1 cellular context compared by ENCODE assay signal in the genomic region with DNA sequence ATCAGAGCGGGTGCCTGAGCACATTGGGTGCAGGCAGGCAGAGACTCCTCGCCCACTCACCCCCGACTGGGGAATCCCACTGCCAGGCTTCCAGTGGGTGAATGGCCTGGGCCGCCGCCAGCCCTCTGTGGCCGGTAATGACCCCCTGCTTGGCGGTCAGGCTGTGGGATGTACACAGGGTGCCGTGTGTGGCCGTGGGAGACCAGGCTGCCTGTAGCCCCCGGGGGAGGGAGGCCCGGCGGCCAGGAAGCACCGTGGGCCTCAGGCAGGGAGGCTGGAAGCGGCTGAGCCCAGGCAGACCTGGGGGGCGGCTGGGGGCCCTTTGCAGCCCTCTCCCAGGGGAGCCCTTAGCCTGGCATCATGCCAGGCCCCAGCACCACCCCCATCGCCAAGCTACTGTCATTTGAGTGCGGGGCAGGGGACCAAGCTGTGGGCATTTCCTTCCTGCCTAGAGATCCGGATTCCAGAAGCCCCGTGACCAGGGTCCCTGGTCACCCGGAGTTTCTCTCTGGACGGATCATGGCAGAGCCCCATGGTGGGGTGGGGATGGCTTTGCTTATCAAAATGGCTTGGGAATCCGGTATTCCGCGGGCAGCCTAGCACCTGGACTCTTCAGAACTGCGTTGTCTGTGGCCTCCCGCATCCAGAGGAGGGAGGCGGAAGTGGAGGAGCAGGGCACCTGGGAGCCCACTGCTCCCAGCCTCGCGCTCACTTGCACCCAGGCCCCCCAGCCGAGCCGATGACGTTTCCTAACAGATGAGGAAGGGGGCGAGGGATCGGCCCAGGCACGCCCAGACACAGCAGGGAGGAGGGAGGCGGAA.
TF ChIP-seq lines count a peak whose summit lies in the region.

No MANE protein-coding gene starts in this region.

TF ChIP-seq in HepG2, 621 proteins besides CTCF, POLR2A, EP300 and RAD21 (continued from another document and continues in another):
- TF ChIP-seq, protein P1, sequence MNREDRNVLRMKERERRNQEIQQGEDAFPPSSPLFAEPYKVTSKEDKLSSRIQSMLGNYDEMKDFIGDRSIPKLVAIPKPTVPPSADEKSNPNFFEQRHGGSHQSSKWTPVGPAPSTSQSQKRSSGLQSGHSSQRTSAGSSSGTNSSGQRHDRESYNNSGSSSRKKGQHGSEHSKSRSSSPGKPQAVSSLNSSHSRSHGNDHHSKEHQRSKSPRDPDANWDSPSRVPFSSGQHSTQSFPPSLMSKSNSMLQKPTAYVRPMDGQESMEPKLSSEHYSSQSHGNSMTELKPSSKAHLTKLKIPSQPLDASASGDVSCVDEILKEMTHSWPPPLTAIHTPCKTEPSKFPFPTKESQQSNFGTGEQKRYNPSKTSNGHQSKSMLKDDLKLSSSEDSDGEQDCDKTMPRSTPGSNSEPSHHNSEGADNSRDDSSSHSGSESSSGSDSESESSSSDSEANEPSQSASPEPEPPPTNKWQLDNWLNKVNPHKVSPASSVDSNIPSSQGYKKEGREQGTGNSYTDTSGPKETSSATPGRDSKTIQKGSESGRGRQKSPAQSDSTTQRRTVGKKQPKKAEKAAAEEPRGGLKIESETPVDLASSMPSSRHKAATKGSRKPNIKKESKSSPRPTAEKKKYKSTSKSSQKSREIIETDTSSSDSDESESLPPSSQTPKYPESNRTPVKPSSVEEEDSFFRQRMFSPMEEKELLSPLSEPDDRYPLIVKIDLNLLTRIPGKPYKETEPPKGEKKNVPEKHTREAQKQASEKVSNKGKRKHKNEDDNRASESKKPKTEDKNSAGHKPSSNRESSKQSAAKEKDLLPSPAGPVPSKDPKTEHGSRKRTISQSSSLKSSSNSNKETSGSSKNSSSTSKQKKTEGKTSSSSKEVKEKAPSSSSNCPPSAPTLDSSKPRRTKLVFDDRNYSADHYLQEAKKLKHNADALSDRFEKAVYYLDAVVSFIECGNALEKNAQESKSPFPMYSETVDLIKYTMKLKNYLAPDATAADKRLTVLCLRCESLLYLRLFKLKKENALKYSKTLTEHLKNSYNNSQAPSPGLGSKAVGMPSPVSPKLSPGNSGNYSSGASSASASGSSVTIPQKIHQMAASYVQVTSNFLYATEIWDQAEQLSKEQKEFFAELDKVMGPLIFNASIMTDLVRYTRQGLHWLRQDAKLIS (CRISPR knock-in tag; IDR thresholded peaks at IDR 0.05): no peak
- TF ChIP-seq ETS1 (CRISPR knock-in tag; IDR thresholded peaks at IDR 0.05) (no peak), POLR2AphosphoS5 (IDR thresholded peaks at IDR 0.05; ENCODE audit: low read depth, low read length) (peak; percentile 38; the same call in 1 of the 2 replicates), ZNF563 (CRISPR knock-in tag; IDR thresholded peaks at IDR 0.05) (peak; percentile 77; the same call in 1 of the 2 replicates), ARHGAP35 (CRISPR knock-in tag; IDR thresholded peaks at IDR 0.05; ENCODE audit: borderline replicate concordance) (peak; percentile 54; the same call in 1 of the 2 replicates), POGZ (CRISPR knock-in tag; IDR thresholded peaks at IDR 0.05) (0 out of 2 replicates have a peak, but pooled peaks have one; percentile 5), ZSCAN20 (CRISPR knock-in tag; IDR thresholded peaks at IDR 0.05; ENCODE audit: borderline replicate concordance) (0 out of 2 replicates have a peak, but pooled peaks have one; percentile 25), MEF2D (CRISPR knock-in tag; IDR thresholded peaks at IDR 0.05) (0 out of 2 replicates have a peak, but pooled peaks have one; percentile 4), NBN (conservative IDR thresholded peaks at IDR 0.05) (no peak), RELA (CRISPR knock-in tag; IDR thresholded peaks at IDR 0.05) (no peak), SALL1 (CRISPR knock-in tag; IDR thresholded peaks at IDR 0.05) (peak; percentile 5), CREBL2 (CRISPR knock-in tag; IDR thresholded peaks at IDR 0.05; ENCODE audit: borderline replicate concordance) (no peak), KAT7 (CRISPR knock-in tag; IDR thresholded peaks at IDR 0.05; ENCODE audit: borderline replicate concordance) (peak; percentile 40; the same call in 1 of the 2 replicates), ZNF543 (CRISPR knock-in tag; IDR thresholded peaks at IDR 0.05) (peak; percentile 30), NCOA2 (CRISPR knock-in tag; IDR thresholded peaks at IDR 0.05) (no peak), AGO2 (optimal IDR thresholded peaks at IDR 0.05; ENCODE audit: low read depth, low read length) (peak; percentile 89), ELF1 (CRISPR knock-in tag; IDR thresholded peaks at IDR 0.05) (peak; percentile 56; the same call in 1 of the 2 replicates), THAP11 (CRISPR knock-in tag; IDR thresholded peaks at IDR 0.05) (no peak), NFKB2 (CRISPR knock-in tag; IDR thresholded peaks at IDR 0.05; ENCODE audit: borderline replicate concordance) (no peak; the same call in 1 of the 2 replicates), ZUFSP (CRISPR knock-in tag; IDR thresholded peaks at IDR 0.05; ENCODE audit: borderline replicate concordance) (no peak), NFYC (CRISPR knock-in tag; IDR thresholded peaks at IDR 0.05) (no peak), ATF4 (CRISPR knock-in tag; IDR thresholded peaks at IDR 0.05) (no peak), UBTF (CRISPR knock-in tag; IDR thresholded peaks at IDR 0.05) (peak; percentile 59; the same call in 1 of the 2 replicates), ZBTB26 (CRISPR knock-in tag; IDR thresholded peaks at IDR 0.05; ENCODE audit: borderline replicate concordance) (no peak; the same call in 1 of the 2 replicates), ZIK1 (CRISPR knock-in tag; IDR thresholded peaks at IDR 0.05; ENCODE audit: borderline replicate concordance, low read depth) (0 out of 2 replicates have a peak, but pooled peaks have one; percentile 30), BORCS8-MEF2B (CRISPR knock-in tag; IDR thresholded peaks at IDR 0.05) (no peak), ZC3H13 (CRISPR knock-in tag; IDR thresholded peaks at IDR 0.05) (no peak), ZSCAN30 (CRISPR knock-in tag; IDR thresholded peaks at IDR 0.05) (no peak), ZNF678 (CRISPR knock-in tag; IDR thresholded peaks at IDR 0.05) (no peak), ZNF891 (CRISPR knock-in tag; IDR thresholded peaks at IDR 0.05) (0 out of 2 replicates have a peak, but pooled peaks have one; percentile 7), ELF3 (CRISPR knock-in tag; IDR thresholded peaks at IDR 0.05) (peak; percentile 49), MYC (CRISPR knock-in tag; IDR thresholded peaks at IDR 0.05; ENCODE audit: borderline replicate concordance) (0 out of 2 replicates have a peak, but pooled peaks have one; percentile 8), ZNF557 (CRISPR knock-in tag; IDR thresholded peaks at IDR 0.05) (0 out of 2 replicates have a peak, but pooled peaks have one; percentile 17), HES4 (CRISPR knock-in tag; IDR thresholded peaks at IDR 0.05; ENCODE audit: borderline replicate concordance) (peak; percentile 44; the same call in 1 of the 2 replicates)
- TF ChIP-seq, protein P2, sequence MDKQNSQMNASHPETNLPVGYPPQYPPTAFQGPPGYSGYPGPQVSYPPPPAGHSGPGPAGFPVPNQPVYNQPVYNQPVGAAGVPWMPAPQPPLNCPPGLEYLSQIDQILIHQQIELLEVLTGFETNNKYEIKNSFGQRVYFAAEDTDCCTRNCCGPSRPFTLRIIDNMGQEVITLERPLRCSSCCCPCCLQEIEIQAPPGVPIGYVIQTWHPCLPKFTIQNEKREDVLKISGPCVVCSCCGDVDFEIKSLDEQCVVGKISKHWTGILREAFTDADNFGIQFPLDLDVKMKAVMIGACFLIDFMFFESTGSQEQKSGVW (CRISPR knock-in tag; IDR thresholded peaks at IDR 0.05; ENCODE audit: borderline replicate concordance): no peak
- TF ChIP-seq, protein P3, sequence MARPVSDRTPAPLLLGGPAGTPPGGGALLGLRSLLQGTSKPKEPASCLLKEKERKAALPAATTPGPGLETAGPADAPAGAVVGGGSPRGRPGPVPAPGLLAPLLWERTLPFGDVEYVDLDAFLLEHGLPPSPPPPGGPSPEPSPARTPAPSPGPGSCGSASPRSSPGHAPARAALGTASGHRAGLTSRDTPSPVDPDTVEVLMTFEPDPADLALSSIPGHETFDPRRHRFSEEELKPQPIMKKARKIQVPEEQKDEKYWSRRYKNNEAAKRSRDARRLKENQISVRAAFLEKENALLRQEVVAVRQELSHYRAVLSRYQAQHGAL (CRISPR knock-in tag; IDR thresholded peaks at IDR 0.05; ENCODE audit: not compliant biosample characterization): peak; percentile 53
- TF ChIP-seq, protein P4, sequence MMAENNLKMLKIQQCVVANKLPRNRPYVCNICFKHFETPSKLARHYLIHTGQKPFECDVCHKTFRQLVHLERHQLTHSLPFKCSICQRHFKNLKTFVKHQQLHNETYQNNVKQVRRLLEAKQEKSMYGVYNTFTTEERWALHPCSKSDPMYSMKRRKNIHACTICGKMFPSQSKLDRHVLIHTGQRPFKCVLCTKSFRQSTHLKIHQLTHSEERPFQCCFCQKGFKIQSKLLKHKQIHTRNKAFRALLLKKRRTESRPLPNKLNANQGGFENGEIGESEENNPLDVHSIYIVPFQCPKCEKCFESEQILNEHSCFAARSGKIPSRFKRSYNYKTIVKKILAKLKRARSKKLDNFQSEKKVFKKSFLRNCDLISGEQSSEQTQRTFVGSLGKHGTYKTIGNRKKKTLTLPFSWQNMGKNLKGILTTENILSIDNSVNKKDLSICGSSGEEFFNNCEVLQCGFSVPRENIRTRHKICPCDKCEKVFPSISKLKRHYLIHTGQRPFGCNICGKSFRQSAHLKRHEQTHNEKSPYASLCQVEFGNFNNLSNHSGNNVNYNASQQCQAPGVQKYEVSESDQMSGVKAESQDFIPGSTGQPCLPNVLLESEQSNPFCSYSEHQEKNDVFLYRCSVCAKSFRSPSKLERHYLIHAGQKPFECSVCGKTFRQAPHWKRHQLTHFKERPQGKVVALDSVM (CRISPR knock-in tag; IDR thresholded peaks at IDR 0.05): peak; percentile 63; the same call in 1 of the 2 replicates
